Comparison of ENCODE assay signal across 17 cellular contexts in genomic region chr7:46383605-46384004, GRCh38.
DNase-seq lines count a peak whose midpoint lies in the region; ATAC-seq and TF ChIP-seq lines count a peak whose summit lies in the region.
"Had no signal": no experiment of that assay in that cellular context is flagged by ENCODE, and none has a peak within 500 bp of the region (broad histone marks: within the 10 kb centered on the region; RNA-seq: fewer than 3 reads in every experiment).

No MANE protein-coding gene starts in this region.

- no peak overlapping the region for H3K4me3 Mint-ChIP-seq in stimulated activated naive CD8-positive, alpha-beta T cell treated with anti-CD3 and anti-CD28 coated beads, Interleukin-15, amount 100 ng/mL, for 72 hours
- H3K4me3 Mint-ChIP-seq: CD4-positive, alpha-beta T cell; GM23338; neural progenitor cell had no signal

- H3K79me2 ChIP-seq in hepatocyte, result no peaks in the 10 kb centered on the region

- TF ChIP-seq CTCF in astrocyte of the spinal cord (IDR thresholded peaks at IDR 0.05; ENCODE audit: low read depth, low read length), result no peak
- TF ChIP-seq CTCF in hepatocyte (IDR thresholded peaks at IDR 0.05; ENCODE audit: poor library complexity), result no peak
- no peak for TF ChIP-seq CTCF in lower leg skin (IDR thresholded peaks at IDR 0.05)

- peak overlapping the region; percentile 17 for H2AFZ ChIP-seq in hepatocyte
- H2AFZ ChIP-seq: GM23338, neural progenitor cell had no signal

- H3K9me3 ChIP-seq in hepatocyte (ENCODE audit: low read depth), result no peaks in the 10 kb centered on the region
- H3K9me3 ChIP-seq: tibial artery had no signal

- no peaks in the 10 kb centered on the region for H3K27me3 Mint-ChIP-seq in stimulated activated naive CD8-positive, alpha-beta T cell treated with anti-CD3 and anti-CD28 coated beads, Interleukin-15, amount 100 ng/mL, for 72 hours
- H3K27me3 Mint-ChIP-seq: CD4-positive, alpha-beta T cell had no signal

- H4K20me1 ChIP-seq in hepatocyte (ENCODE audit: insufficient read depth, poor library complexity, severe bottlenecking), result no peaks in the 10 kb centered on the region

- H3K27ac ChIP-seq in hepatocyte, result peak overlapping the region; percentile 63
- H3K27ac ChIP-seq in substantia nigra (ENCODE audit: low read depth, low read length, poor library complexity, severe bottlenecking), result no peak overlapping the region
- H3K27ac ChIP-seq: neural progenitor cell, tibial artery had no signal

- peaks cover 5 to 6% of the 10 kb centered on the region in 2 donors for H3K9me3 Mint-ChIP-seq in stimulated activated naive CD8-positive, alpha-beta T cell treated with anti-CD3 and anti-CD28 coated beads, Interleukin-15, amount 100 ng/mL, for 72 hours
- H3K9me3 Mint-ChIP-seq: CD4-positive, alpha-beta T cell; neural progenitor cell had no signal

- H3K4me3 ChIP-seq in astrocyte of the spinal cord (ENCODE audit: low read depth, low read length) (no peak overlapping the region), hepatocyte (no peak overlapping the region), lower leg skin (ENCODE audit: low read depth, poor library complexity, severe bottlenecking) (no peak overlapping the region)
- H3K4me3 ChIP-seq: GM23338, neural progenitor cell, tibial artery had no signal

- no peaks in the 10 kb centered on the region for H3K4me1 ChIP-seq in hepatocyte (ENCODE audit: insufficient read depth)
- H3K4me1 ChIP-seq: neural progenitor cell had no signal

- no peak for DNase-seq in stimulated activated naive CD8-positive, alpha-beta T cell treated with anti-CD3 and anti-CD28 coated beads, Interleukin-15, Interleukin-2, amounts not matched to agents 100 U/mL and 50 U/mL, for 24 hours
- DNase-seq in stimulated activated naive CD8-positive, alpha-beta T cell treated with anti-CD3 and anti-CD28 coated beads, Interleukin-15, amount 100 ng/mL, for 72 hours, result no peak
- DNase-seq in astrocyte of the spinal cord (ENCODE audit: low read depth, low spot score) (peak; percentile 51), hepatocyte (ENCODE audit: low spot score) (no peak), lower leg skin (ENCODE audit: low spot score in 2 of 2) (no peak), substantia nigra (lab: John Stamatoyannopoulos, UW) (no peak), cerebellum (ENCODE audit: low spot score) (no peak)
- DNase-seq: activated gamma-delta T cell; CD4-positive, alpha-beta T cell; DMS79 treated with DMSO at 0.1 percent for 48 hours; right cardiac atrium; stimulated activated CD4-positive, alpha-beta T cell treated with anti-CD3 and anti-CD28 coated beads, Interleukin-4, amount 100 ng/mL, for 1 hour; stimulated activated CD8-positive, alpha-beta memory T cell treated with anti-CD3 and anti-CD28 coated beads, Interleukin-4, amount 100 ng/mL, for 48 hours; tibial artery had no signal

- in situ Hi-C loops in astrocyte of the spinal cord (cut with HindIII; ENCODE audit: low sequenced_read_pairs), result no loop called here

- H3K27me3 ChIP-seq in hepatocyte, result no peaks in the 10 kb centered on the region
- H3K27me3 ChIP-seq: neural progenitor cell, tibial artery had no signal

- no peak overlapping the region for H3K4me2 ChIP-seq in hepatocyte
- H3K4me2 ChIP-seq: GM23338, neural progenitor cell had no signal

- intact Hi-C loops in lower leg skin (cut with DNase I; ENCODE audit: low total_unique reads), result no loop called here

- no peak overlapping the region for H3K27ac Mint-ChIP-seq in stimulated activated naive CD8-positive, alpha-beta T cell treated with anti-CD3 and anti-CD28 coated beads, Interleukin-15, amount 100 ng/mL, for 72 hours
- H3K27ac Mint-ChIP-seq: CD4-positive, alpha-beta T cell; GM23338; neural progenitor cell had no signal

- TF ChIP-seq POLR2A in lower leg skin (IDR thresholded peaks at IDR 0.05), result no peak

- no peaks in the 10 kb centered on the region for H3K9me2 ChIP-seq in hepatocyte (replicated peaks; ENCODE audit: insufficient read depth)

- no peaks in the 10 kb centered on the region for H3K36me3 ChIP-seq in hepatocyte (replicated peaks; ENCODE audit: insufficient read depth, low read depth)
- H3K36me3 ChIP-seq: neural progenitor cell, tibial artery had no signal

- WGBS in hepatocyte (ENCODE audit: low lambda C conversion rate, missing lambda C conversion rate), result 27% methylated on average over 2 of the region's 2 CpGs
- WGBS in lower leg skin, 2 donors, result 82 to 92% methylated on average over 2 of the region's 2 CpGs

- no peaks in the 10 kb centered on the region for H3K4me1 Mint-ChIP-seq in stimulated activated naive CD8-positive, alpha-beta T cell treated with anti-CD3 and anti-CD28 coated beads, Interleukin-15, amount 100 ng/mL, for 72 hours
- H3K4me1 Mint-ChIP-seq: GM23338, neural progenitor cell had no signal

- peak; percentile 43 for ATAC-seq in stimulated activated naive CD8-positive, alpha-beta T cell treated with anti-CD3 and anti-CD28 coated beads, Interleukin-15, Interleukin-2, amounts not matched to agents 100 U/mL and 50 U/mL, for 24 hours
- no peak for ATAC-seq in stimulated activated naive CD8-positive, alpha-beta T cell treated with anti-CD3 and anti-CD28 coated beads, Interleukin-15, amount 100 ng/mL, for 72 hours
- no peak for ATAC-seq in GM21619 (IDR thresholded peaks at IDR 0.05; ENCODE audit: unreplicated experiment)
- ATAC-seq: GM23338, right cardiac atrium had no signal
